In genomic region chr6:33161354-33162320, GRCh38 we compare ENCODE assay signal across 1 cellular context.
TF ChIP-seq lines count a peak whose summit lies in the region.

No MANE protein-coding gene starts in this region.

TF ChIP-seq in GM12878, 131 proteins besides CTCF, POLR2A, EP300 and RAD21 (continued from another document and continues in another):
- TF ChIP-seq TCF7 (IDR thresholded peaks at IDR 0.05; ENCODE audit: borderline replicate concordance): no peak
- TF ChIP-seq SIN3A (IDR thresholded peaks at IDR 0.05; ENCODE audit: low read depth, low read length): no peak
- no peak for TF ChIP-seq HDAC6 (IDR thresholded peaks at IDR 0.05; ENCODE audit: unreplicated experiment)
- TF ChIP-seq RAD51 (IDR thresholded peaks at IDR 0.05): no peak
- no peak for TF ChIP-seq NFIC (IDR thresholded peaks at IDR 0.05; ENCODE audit: low read depth, low read length)
- peak; percentile 22; the same call in 1 of the 2 replicates for TF ChIP-seq PKNOX1 (IDR thresholded peaks at IDR 0.05)
- no peak for TF ChIP-seq EED (IDR thresholded peaks at IDR 0.05; ENCODE audit: low read depth)
- TF ChIP-seq RFX5 (IDR thresholded peaks at IDR 0.05; ENCODE audit: low read depth, low read length): no peak
- no peak for TF ChIP-seq CBX3 (IDR thresholded peaks at IDR 0.05; ENCODE audit: borderline replicate concordance, low read depth)
- peak; percentile 66; the same call in 1 of the 2 replicates for TF ChIP-seq ZNF687 (IDR thresholded peaks at IDR 0.05)
- no peak for TF ChIP-seq BCL3 (IDR thresholded peaks at IDR 0.05; ENCODE audit: borderline replicate concordance, insufficient read depth, low read depth, low read length, poor library complexity, severe bottlenecking)
- peak; percentile 67 for TF ChIP-seq YY1 (IDR thresholded peaks at IDR 0.05; ENCODE audit: low read depth, low read length)
- peak; percentile 85 for TF ChIP-seq SMC3 (IDR thresholded peaks at IDR 0.05; ENCODE audit: borderline replicate concordance, low read length)
- TF ChIP-seq CREM (IDR thresholded peaks at IDR 0.05; ENCODE audit: low read depth): no peak
- no peak for TF ChIP-seq CBFB (IDR thresholded peaks at IDR 0.05; ENCODE audit: low read depth)
- TF ChIP-seq CBX5 (IDR thresholded peaks at IDR 0.05; ENCODE audit: low read depth): no peak
- TF ChIP-seq KAT2A (conservative IDR thresholded peaks at IDR 0.05; ENCODE audit: control insufficient read depth, low read depth, low read length): no peak
- TF ChIP-seq, protein P1, sequence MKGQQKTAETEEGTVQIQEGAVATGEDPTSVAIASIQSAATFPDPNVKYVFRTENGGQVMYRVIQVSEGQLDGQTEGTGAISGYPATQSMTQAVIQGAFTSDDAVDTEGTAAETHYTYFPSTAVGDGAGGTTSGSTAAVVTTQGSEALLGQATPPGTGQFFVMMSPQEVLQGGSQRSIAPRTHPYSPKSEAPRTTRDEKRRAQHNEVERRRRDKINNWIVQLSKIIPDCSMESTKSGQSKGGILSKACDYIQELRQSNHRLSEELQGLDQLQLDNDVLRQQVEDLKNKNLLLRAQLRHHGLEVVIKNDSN (IDR thresholded peaks at IDR 0.05; ENCODE audit: borderline replicate concordance, extremely low read length, insufficient read depth, low read depth, low read length): peak; percentile 29
- TF ChIP-seq NRF1 (conservative IDR thresholded peaks at IDR 0.05; ENCODE audit: low read depth, low read length): no peak
- no peak for TF ChIP-seq KDM1A (IDR thresholded peaks at IDR 0.05; ENCODE audit: borderline replicate concordance)
- no peak for TF ChIP-seq HDAC2 (IDR thresholded peaks at IDR 0.05)
- no peak for TF ChIP-seq RCOR1 (conservative IDR thresholded peaks at IDR 0.05; ENCODE audit: low read depth, low read length)
- no peak for TF ChIP-seq SPI1 (IDR thresholded peaks at IDR 0.05; ENCODE audit: borderline replicate concordance, insufficient read depth, low read depth, low read length)
- no peak for TF ChIP-seq MLLT1 (IDR thresholded peaks at IDR 0.05)
- no peak for TF ChIP-seq MXI1 (IDR thresholded peaks at IDR 0.05; ENCODE audit: low read depth, low read length)
- peak; percentile 68 for TF ChIP-seq NR2F1 (conservative IDR thresholded peaks at IDR 0.05)
- no peak for TF ChIP-seq ZBTB40 (IDR thresholded peaks at IDR 0.05; ENCODE audit: borderline replicate concordance)
- TF ChIP-seq ZNF24 (IDR thresholded peaks at IDR 0.05): no peak
- no peak for TF ChIP-seq RELA (IDR thresholded peaks at IDR 0.05; ENCODE audit: borderline replicate concordance, partially characterized antibody)
- TF ChIP-seq HCFC1 (IDR thresholded peaks at IDR 0.05; ENCODE audit: low read length): no peak
- TF ChIP-seq, protein P2, sequence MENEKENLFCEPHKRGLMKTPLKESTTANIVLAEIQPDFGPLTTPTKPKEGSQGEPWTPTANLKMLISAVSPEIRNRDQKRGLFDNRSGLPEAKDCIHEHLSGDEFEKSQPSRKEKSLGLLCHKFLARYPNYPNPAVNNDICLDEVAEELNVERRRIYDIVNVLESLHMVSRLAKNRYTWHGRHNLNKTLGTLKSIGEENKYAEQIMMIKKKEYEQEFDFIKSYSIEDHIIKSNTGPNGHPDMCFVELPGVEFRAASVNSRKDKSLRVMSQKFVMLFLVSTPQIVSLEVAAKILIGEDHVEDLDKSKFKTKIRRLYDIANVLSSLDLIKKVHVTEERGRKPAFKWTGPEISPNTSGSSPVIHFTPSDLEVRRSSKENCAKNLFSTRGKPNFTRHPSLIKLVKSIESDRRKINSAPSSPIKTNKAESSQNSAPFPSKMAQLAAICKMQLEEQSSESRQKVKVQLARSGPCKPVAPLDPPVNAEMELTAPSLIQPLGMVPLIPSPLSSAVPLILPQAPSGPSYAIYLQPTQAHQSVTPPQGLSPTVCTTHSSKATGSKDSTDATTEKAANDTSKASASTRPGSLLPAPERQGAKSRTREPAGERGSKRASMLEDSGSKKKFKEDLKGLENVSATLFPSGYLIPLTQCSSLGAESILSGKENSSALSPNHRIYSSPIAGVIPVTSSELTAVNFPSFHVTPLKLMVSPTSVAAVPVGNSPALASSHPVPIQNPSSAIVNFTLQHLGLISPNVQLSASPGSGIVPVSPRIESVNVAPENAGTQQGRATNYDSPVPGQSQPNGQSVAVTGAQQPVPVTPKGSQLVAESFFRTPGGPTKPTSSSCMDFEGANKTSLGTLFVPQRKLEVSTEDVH (IDR thresholded peaks at IDR 0.05; ENCODE audit: low read depth, partially characterized antibody): no peak
- TF ChIP-seq BCLAF1 (IDR thresholded peaks at IDR 0.05): no peak
- no peak for TF ChIP-seq ASH2L (IDR thresholded peaks at IDR 0.05; ENCODE audit: borderline replicate concordance, low read depth)
- TF ChIP-seq SMAD1 (IDR thresholded peaks at IDR 0.05; ENCODE audit: low read depth, partially characterized antibody): no peak
- TF ChIP-seq HSF1 (IDR thresholded peaks at IDR 0.05; ENCODE audit: low read depth, low read length): no peak
- TF ChIP-seq ZNF274 (IDR thresholded peaks at IDR 0.05; ENCODE audit: insufficient read depth, insufficient read length): no peak
- TF ChIP-seq CHD1 (IDR thresholded peaks at IDR 0.05; ENCODE audit: low read depth, low read length): no peak
- no peak for TF ChIP-seq BMI1 (IDR thresholded peaks at IDR 0.05; ENCODE audit: borderline replicate concordance)
- TF ChIP-seq TAF1 (IDR thresholded peaks at IDR 0.05; ENCODE audit: borderline replicate concordance, low read depth, low read length): no peak
- TF ChIP-seq RBBP5 (conservative IDR thresholded peaks at IDR 0.05): no peak
- no peak for TF ChIP-seq FOS (IDR thresholded peaks at IDR 0.05; ENCODE audit: borderline replicate concordance, extremely low read depth, insufficient read length)
- TF ChIP-seq NR2C2 (IDR thresholded peaks at IDR 0.05; ENCODE audit: borderline replicate concordance, control insufficient read depth, insufficient read length, low read depth): no peak
- TF ChIP-seq YBX1 (IDR thresholded peaks at IDR 0.05): no peak
- no peak for TF ChIP-seq MEF2A (IDR thresholded peaks at IDR 0.05; ENCODE audit: insufficient read depth, low read depth, low read length)
- TF ChIP-seq TBL1XR1 (IDR thresholded peaks at IDR 0.05; ENCODE audit: low read depth, low read length): no peak
